ENCODE assay signal across 8 cellular contexts in genomic region chr7:23013715-23014649, GRCh38. TPM values are rescaled to one million over a fixed set of nuclear protein-coding genes. Genes with fewer than 3 reads are reported as not detected.
DNase-seq lines count a peak whose midpoint lies in the region; ATAC-seq lines count a peak whose summit lies in the region.

TSS of gene HYCC1 (minus strand) at chr7:23014130. CDS start at chr7:22991111, 23,019 bp downstream.

- 2 to 3% methylated on average over 54 to 55 of the region's 61 CpGs for WGBS in GM23248 (ENCODE audit: low coverage in 1 of 2, low lambda C conversion rate in 2 of 2, missing lambda C conversion rate in 2 of 2), 2 experiments

- peak within 1 kb of the TSS; percentile 94 for H3K27ac Mint-ChIP-seq in activated T-helper 1 cell treated with anti-CD3 and anti-CD28 coated beads, Interleukin-12 subunit alpha, Interleukin-12 subunit beta, Interleukin-2, Interleukin-4 antibody, amounts not matched to agents 30 ng/mL and 10 ng/mL and 1 ng/mL, durations not matched to agents 14 hours and 24 hours and 36 hours
- H3K27ac Mint-ChIP-seq in naive thymus-derived CD4-positive, alpha-beta T cell: peak within 1 kb of the TSS; percentile 60 to 96 (median 88)
- peak within 1 kb of the TSS; percentile 90 for H3K27ac Mint-ChIP-seq in stimulated activated naive B cell treated with anti-CD40 and anti-IgM and Interleukin-4, amounts not matched to agents 10 μg/mL and 1 μg/mL and 100 μg/mL, for 72 hours

- intact Hi-C loops in activated T-helper 1 cell treated with anti-CD3 and anti-CD28 coated beads, Interleukin-12 subunit alpha, Interleukin-12 subunit beta, Interleukin-2, Interleukin-4 antibody, amounts not matched to agents 30 ng/mL and 10 ng/mL and 1 ng/mL, durations not matched to agents 14 hours and 24 hours and 36 hours (cut with micrococcal nuclease): loop anchor here (1.0 to 10.0 kb wide), 15 partner anchors 8 to 1649 kb away; partner anchors contain the start of genes CDCA7L, IGF2BP3, KLHL7 and NUP42
- intact Hi-C loops in naive thymus-derived CD4-positive, alpha-beta T cell (cut with micrococcal nuclease): loop anchor here (1.0 to 10.0 kb wide), 23 partner anchors 9 to 1971 kb away; partner anchors contain the start of genes IGF2BP3 (in 2 of the 2), KLHL7 (in 2 of the 2), TOMM7 (in 2 of the 2) and CCDC126 (in 1 of the 2)

- POLR2A ChIA-PET in naive thymus-derived CD4-positive, alpha-beta T cell (lab: Charles Lee): interaction anchor here (0.6 to 0.8 kb wide), 2 partner anchors 84 to 112 kb away, joined by 3 to 4 read pairs; no protein-coding TSS in a partner anchor

- peak within 1 kb of the TSS; percentile 79 for H2AFZ ChIP-seq in GM23248

- H3K4me2 ChIP-seq in GM23248 (ENCODE audit: unreplicated experiment): peak within 1 kb of the TSS; percentile 87

- H3K4me1 Mint-ChIP-seq in activated T-helper 1 cell treated with anti-CD3 and anti-CD28 coated beads, Interleukin-12 subunit alpha, Interleukin-12 subunit beta, Interleukin-2, Interleukin-4 antibody, amounts not matched to agents 30 ng/mL and 10 ng/mL and 1 ng/mL, durations not matched to agents 14 hours and 24 hours and 36 hours (ENCODE audit: low read depth): peaks cover 34% of the 10 kb centered on the region
- peaks cover 8 to 35% (median 27%) of the 10 kb centered on the region in 7 donors for H3K4me1 Mint-ChIP-seq in naive thymus-derived CD4-positive, alpha-beta T cell
- H3K4me1 Mint-ChIP-seq in stimulated activated naive B cell treated with anti-CD40 and anti-IgM and Interleukin-4, amounts not matched to agents 10 μg/mL and 1 μg/mL and 100 μg/mL, for 72 hours: peaks cover 29 to 39% of the 10 kb centered on the region in 2 donors

- H3K27me3 Mint-ChIP-seq in activated T-helper 1 cell treated with anti-CD3 and anti-CD28 coated beads, Interleukin-12 subunit alpha, Interleukin-12 subunit beta, Interleukin-2, Interleukin-4 antibody, amounts not matched to agents 30 ng/mL and 10 ng/mL and 1 ng/mL, durations not matched to agents 14 hours and 24 hours and 36 hours (ENCODE audit: insufficient read depth): no peaks in the 10 kb centered on the region
- peaks cover 0 to 3% (median 0%) of the 10 kb centered on the region in 5 donors for H3K27me3 Mint-ChIP-seq in naive thymus-derived CD4-positive, alpha-beta T cell
- H3K27me3 Mint-ChIP-seq in stimulated activated naive B cell treated with anti-CD40 and anti-IgM and Interleukin-4, amounts not matched to agents 10 μg/mL and 1 μg/mL and 100 μg/mL, for 72 hours: no peaks in the 10 kb centered on the region

- peak within 1 kb of the TSS; percentile 90 for H3K4me3 ChIP-seq in GM23248
- H3K4me3 ChIP-seq in naive thymus-derived CD4-positive, alpha-beta T cell (ENCODE audit: low read length): peak within 1 kb of the TSS; percentile 82

- H3K4me1 ChIP-seq in GM23248 (ENCODE audit: insufficient read depth): peaks cover 42% of the 10 kb centered on the region
- peaks cover 5 to 15% of the 10 kb centered on the region in 2 donors for H3K4me1 ChIP-seq in naive thymus-derived CD4-positive, alpha-beta T cell (ENCODE audit: control insufficient read depth in 2 of 2, insufficient read depth in 2 of 2, low read length in 2 of 2)

- no peaks in the 10 kb centered on the region for H3K27me3 ChIP-seq in GM23248 (replicated peaks; ENCODE audit: insufficient read depth)
- H3K27me3 ChIP-seq in naive thymus-derived CD4-positive, alpha-beta T cell (ENCODE audit: control insufficient read depth in 2 of 2, insufficient read depth in 2 of 2, low read length in 2 of 2): no peaks in the 10 kb centered on the region

- H3F3A ChIP-seq in GM23248 (ENCODE audit: insufficient read depth): peaks cover 12% of the 10 kb centered on the region; the same call in 1 of the 2 replicates

- peak; percentile 99 for ATAC-seq in naive thymus-derived CD4-positive, alpha-beta T cell
- peak; percentile 96 to 97 for ATAC-seq in stimulated activated naive B cell treated with anti-CD40 and anti-IgM and Interleukin-4, amounts not matched to agents 10 μg/mL and 1 μg/mL and 100 μg/mL, for 72 hours (replicated peaks)

- CTCF ChIA-PET in naive thymus-derived CD4-positive, alpha-beta T cell (lab: Charles Lee): interaction anchor here (1.2 kb wide), 1 partner anchor 41 kb away, joined by 3 read pairs; no protein-coding TSS in a partner anchor

- H3K27ac ChIP-seq in GM23248: peak within 1 kb of the TSS; percentile 48
- H3K27ac ChIP-seq in naive thymus-derived CD4-positive, alpha-beta T cell (ENCODE audit: low read depth, low read length): peak within 1 kb of the TSS; percentile 67

- peak within 1 kb of the TSS; percentile 83 for H3K9ac ChIP-seq in GM23248

- no peaks in the 10 kb centered on the region for H3K9me3 Mint-ChIP-seq in activated T-helper 1 cell treated with anti-CD3 and anti-CD28 coated beads, Interleukin-12 subunit alpha, Interleukin-12 subunit beta, Interleukin-2, Interleukin-4 antibody, amounts not matched to agents 30 ng/mL and 10 ng/mL and 1 ng/mL, durations not matched to agents 14 hours and 24 hours and 36 hours
- peaks cover 0 to 9% (median 0%) of the 10 kb centered on the region in 11 donors for H3K9me3 Mint-ChIP-seq in naive thymus-derived CD4-positive, alpha-beta T cell
- H3K9me3 Mint-ChIP-seq in stimulated activated naive B cell treated with anti-CD40 and anti-IgM and Interleukin-4, amounts not matched to agents 10 μg/mL and 1 μg/mL and 100 μg/mL, for 72 hours: peaks cover 10 to 12% of the 10 kb centered on the region in 2 donors

- H3K36me3 Mint-ChIP-seq in activated T-helper 1 cell treated with anti-CD3 and anti-CD28 coated beads, Interleukin-12 subunit alpha, Interleukin-12 subunit beta, Interleukin-2, Interleukin-4 antibody, amounts not matched to agents 30 ng/mL and 10 ng/mL and 1 ng/mL, durations not matched to agents 14 hours and 24 hours and 36 hours (ENCODE audit: low read depth): no peaks in the 10 kb centered on the region
- H3K36me3 Mint-ChIP-seq in naive thymus-derived CD4-positive, alpha-beta T cell: peaks cover 0 to 4% (median 0%) of the 10 kb centered on the region in 5 donors
- H3K36me3 Mint-ChIP-seq in stimulated activated naive B cell treated with anti-CD40 and anti-IgM and Interleukin-4, amounts not matched to agents 10 μg/mL and 1 μg/mL and 100 μg/mL, for 72 hours: peaks cover 3 to 6% of the 10 kb centered on the region in 2 donors

- no peaks in the 10 kb centered on the region for H3K36me3 ChIP-seq in GM23248 (ENCODE audit: low read depth)
- H3K36me3 ChIP-seq in naive thymus-derived CD4-positive, alpha-beta T cell (ENCODE audit: control insufficient read depth in 2 of 3, insufficient read depth in 3 of 3, low read length in 3 of 3): peaks cover 0 to 3% (median 0%) of the 10 kb centered on the region in 3 experiments

- H3K4me3 Mint-ChIP-seq in activated T-helper 1 cell treated with anti-CD3 and anti-CD28 coated beads, Interleukin-12 subunit alpha, Interleukin-12 subunit beta, Interleukin-2, Interleukin-4 antibody, amounts not matched to agents 30 ng/mL and 10 ng/mL and 1 ng/mL, durations not matched to agents 14 hours and 24 hours and 36 hours: peak within 1 kb of the TSS; percentile 93
- peak within 1 kb of the TSS; percentile 8 to 98 (median 96) for H3K4me3 Mint-ChIP-seq in naive thymus-derived CD4-positive, alpha-beta T cell
- H3K4me3 Mint-ChIP-seq in stimulated activated naive B cell treated with anti-CD40 and anti-IgM and Interleukin-4, amounts not matched to agents 10 μg/mL and 1 μg/mL and 100 μg/mL, for 72 hours: peak within 1 kb of the TSS; percentile 90 to 98

- H3K79me2 ChIP-seq in GM23248 (ENCODE audit: insufficient read depth): peaks cover 49% of the 10 kb centered on the region

- no peaks in the 10 kb centered on the region for H4K20me1 ChIP-seq in GM23248 (ENCODE audit: insufficient read depth)

- in situ Hi-C loops in GM23248 (cut with MboI): no loop called here

- H3K9me3 ChIP-seq in GM23248 (ENCODE audit: low read depth): no peaks in the 10 kb centered on the region
- H3K9me3 ChIP-seq in naive thymus-derived CD4-positive, alpha-beta T cell (ENCODE audit: control insufficient read depth in 2 of 3, low read length in 3 of 3): no peaks in the 10 kb centered on the region

- DNase-seq in EH (ENCODE audit: low read depth) (peak; percentile 99), GM23248 (peak; percentile 100), Kasumi-1 (lab: John Stamatoyannopoulos, UW) (peak; percentile 100), RPMI7951 (ENCODE audit: low read depth) (peak; percentile 99), fibroblast of gingiva (ENCODE audit: low read depth) (peak; percentile 98)
- DNase-seq in activated T-helper 1 cell treated with anti-CD3 and anti-CD28 coated beads, Interleukin-12 subunit alpha, Interleukin-12 subunit beta, Interleukin-2, Interleukin-4 antibody, amounts not matched to agents 30 ng/mL and 10 ng/mL and 1 ng/mL, durations not matched to agents 14 hours and 24 hours and 36 hours (ENCODE audit: low spot score): peak; percentile 99
- DNase-seq in naive thymus-derived CD4-positive, alpha-beta T cell: peak; percentile 96 to 100 (median 99)
- peak; percentile 99 for DNase-seq in stimulated activated naive B cell treated with anti-CD40 and anti-IgM and Interleukin-4, amounts not matched to agents 10 μg/mL and 1 μg/mL and 100 μg/mL, for 72 hours

- no peaks in the 10 kb centered on the region for H3K9me2 ChIP-seq in GM23248 (ENCODE audit: insufficient read depth)

RNA-seq across cellular contexts. Expression of gene HYCC1, which starts in this region (rescaled TPM):
- 55.6 and 59.2 TPM in 2 replicates for total RNA-seq in GM23248 (2014; rRNA removed; shearing (Covaris generic))
- polyA plus RNA-seq in GM23248 (2016; fragmentation: Nextera tagmentation; extraction: Ambion mirVana): 56.9 and 62.9 TPM in 2 replicates
- total RNA-seq in RPMI7951 (2014; rRNA removed; shearing (Covaris generic)): 120 and 150 TPM in 2 replicates
- 36.8 and 45.7 TPM in 2 replicates for total RNA-seq in activated T-helper 1 cell treated with anti-CD3 and anti-CD28 coated beads, Interleukin-12 subunit alpha, Interleukin-12 subunit beta, Interleukin-2, Interleukin-4 antibody, amounts not matched to agents 30 ng/mL and 10 ng/mL and 1 ng/mL, durations not matched to agents 14 hours and 24 hours and 36 hours
- total RNA-seq in naive thymus-derived CD4-positive, alpha-beta T cell: 10 to 100 TPM; 14.2 to 67.0 (median 18.3) TPM
- 10 to 100 TPM in 1 of 2 donors, 1 to 10 TPM in 1; 9.0 to 14.9 TPM for polyA plus RNA-seq in naive thymus-derived CD4-positive, alpha-beta T cell

Comparison
In these comparisons a context has a peak if more than half of its experiments do, and no peak if none do; other contexts are left out.
1. Peak in every context shown above with its lines: DNase-seq, ATAC-seq, H3K4me3 ChIP-seq and H3K27ac ChIP-seq.